ENCODE assay signal across 15 cellular contexts in genomic region chr22:50220603-50221409, GRCh38.
"Had no signal": no experiment of that assay in that cellular context is flagged by ENCODE, and none has a peak within 500 bp of the region (broad histone marks: within the 10 kb centered on the region; RNA-seq: fewer than 3 reads in every experiment).

No MANE protein-coding gene starts in this region.

- H3K9me3 ChIP-seq: gastroesophageal sphincter, left lung, pancreas, tibial artery, vagina had no signal

- H3K27ac ChIP-seq: cardiac muscle cell, hepatocyte, left lung, pancreas, tibial artery, vagina, WERI-Rb-1 had no signal

- DNase-seq: activated CD4-positive, alpha-beta memory T cell treated with anti-CD3 and anti-CD28 coated beads for 36 hours; activated CD4-positive, alpha-beta T cell treated with anti-CD3 and anti-CD28 coated beads for 36 hours; activated CD8-positive, alpha-beta memory T cell treated with anti-CD3 and anti-CD28 coated beads, Interleukin-2, amount 10 ng/mL, durations not matched to agents 7 days and 5 days; activated naive CD4-positive, alpha-beta T cell treated with anti-CD3 and anti-CD28 coated beads, Interleukin-2, amount 10 ng/mL, durations not matched to agents 7 days and 5 days; activated T-cell treated with anti-CD3 and anti-CD28 coated beads, Interleukin-2, amount 50 U/mL, for 1 hour; kidney; left lung; tibial artery; WERI-Rb-1 had no signal

- H3K4me1 ChIP-seq: pancreas, tibial artery, vagina had no signal

- ATAC-seq: activated CD8-positive, alpha-beta memory T cell treated with anti-CD3 and anti-CD28 coated beads, Interleukin-2, amount 10 ng/mL, durations not matched to agents 7 days and 5 days; gastroesophageal sphincter; left lung; stimulated activated memory B cell treated with anti-CD40 and anti-IgM and Interleukin-4, amounts not matched to agents 10 μg/mL and 1 μg/mL and 100 μg/mL, for 72 hours had no signal

- H3K27me3 ChIP-seq: cardiac muscle cell, gastroesophageal sphincter, hepatocyte, left lung, pancreas, tibial artery, vagina had no signal

- H3K4me3 ChIP-seq: cardiac muscle cell, gastroesophageal sphincter, hepatocyte, left lung, pancreas, tibial artery, vagina had no signal
